ENCODE assay signal across 19 cellular contexts in the genomic region with DNA sequence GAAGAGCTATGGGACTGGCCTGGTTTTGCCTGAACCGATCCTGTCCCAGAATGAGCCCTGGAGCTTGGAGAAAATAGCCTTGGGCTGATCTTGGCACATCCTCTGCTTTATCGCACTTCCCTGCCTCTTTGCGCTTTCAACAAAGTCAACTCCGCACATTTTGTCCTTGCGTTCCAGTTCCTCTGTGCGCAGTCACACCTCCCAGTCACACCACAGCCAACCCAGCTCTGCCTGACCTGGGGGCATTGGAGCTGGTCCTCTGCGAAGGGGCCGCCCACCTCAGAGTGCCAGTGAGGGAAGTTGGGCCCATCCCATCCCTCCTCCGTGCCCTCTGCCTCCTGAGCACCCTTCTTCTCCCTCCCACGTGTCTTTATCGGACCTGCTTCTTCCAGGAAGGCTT. TPM values are rescaled to one million over a fixed set of nuclear protein-coding genes. Genes with fewer than 3 reads are reported as not detected.
"Had no signal": no experiment of that assay in that cellular context is flagged by ENCODE, and none has a peak within 500 bp of the region (broad histone marks: within the 10 kb centered on the region; RNA-seq: fewer than 3 reads in every experiment).

No MANE protein-coding gene starts in this region.

- H3K27ac ChIP-seq: cardiac muscle cell, tibial nerve had no signal

- ATAC-seq: activated T-cell treated with anti-CD3 and anti-CD28 coated beads, Interleukin-2, amount 50 U/mL, for 72 hours had no signal

- H3K9me3 ChIP-seq: spleen, tibial nerve had no signal

- DNase-seq: activated B cell treated with CpG ODN at 0.5 μM for 24 hours; activated CD4-positive, alpha-beta memory T cell treated with anti-CD3 and anti-CD28 coated beads, Interleukin-2, amount 10 ng/mL, durations not matched to agents 7 days and 5 days; activated CD4-positive, alpha-beta T cell treated with anti-CD3 and anti-CD28 coated beads for 4 hours; activated effector memory CD4-positive, alpha-beta T cell treated with Interleukin-2 at 50 U/mL for 16 hours; activated naive CD4-positive, alpha-beta T cell treated with anti-CD3 and anti-CD28 coated beads, Interleukin-2, amount 10 ng/mL, durations not matched to agents 7 days and 5 days; activated T-cell treated with anti-CD3 and anti-CD28 coated beads, Interleukin-2, amount 50 U/mL, for 72 hours; effector CD4-positive, alpha-beta T cell; foreskin fibroblast; hippocampal formation; naive B cell; occipital lobe; spleen; stimulated activated CD4-positive, alpha-beta T cell treated with anti-CD3 and anti-CD28 coated beads, Interleukin-4, amount 100 ng/mL, for 4 hours; T-helper 1 cell had no signal

- H3K36me3 ChIP-seq: cardiac muscle cell, tibial nerve had no signal

- H3K27me3 ChIP-seq: cardiac muscle cell, tibial nerve had no signal

- H3K4me1 ChIP-seq: tibial nerve had no signal

- H3K4me3 ChIP-seq: cardiac muscle cell, lung, spleen, tibial nerve had no signal

RNA-seq across cellular contexts. Expression of a gene that starts 18.3 kb away (rescaled TPM):
- total RNA-seq: activated B cell treated with CpG ODN at 0.5 μM for 24 hours; activated CD4-positive, alpha-beta memory T cell treated with anti-CD3 and anti-CD28 coated beads, Interleukin-2, amount 10 ng/mL, durations not matched to agents 7 days and 5 days; activated T-cell treated with anti-CD3 and anti-CD28 coated beads, Interleukin-2, amount 50 U/mL, for 72 hours; glomerular endothelial cell; occipital lobe had no signal
- polyA plus RNA-seq: neural cell had no signal
